In the genomic region with DNA sequence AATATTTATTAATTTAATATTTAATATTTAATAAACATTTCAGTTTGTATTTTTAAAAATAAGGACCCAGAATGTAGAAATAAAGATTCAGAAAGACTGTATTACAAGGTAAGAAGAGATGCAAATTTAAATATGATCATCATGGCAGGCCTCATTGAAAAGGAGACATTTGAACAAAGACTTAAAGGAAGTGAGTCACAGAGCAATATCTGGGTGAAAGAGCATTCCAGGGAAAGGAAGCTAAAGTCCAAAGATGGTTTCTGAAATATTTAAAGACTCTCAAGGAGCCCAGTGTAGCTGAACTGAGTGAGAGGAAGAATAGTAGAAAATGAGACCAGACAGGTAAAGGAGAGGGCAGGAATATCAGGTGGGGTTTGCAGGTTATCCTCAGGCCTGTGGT, we compare ENCODE assay signal across 16 cellular contexts. TPM values are rescaled to one million over a fixed set of nuclear protein-coding genes. Genes with fewer than 3 reads are reported as not detected.
A peak's percentile ranks its signal among the peaks of the same experiment; 100 is the strongest.
DNase-seq lines count a peak whose midpoint lies in the region; ATAC-seq and TF ChIP-seq lines count a peak whose summit lies in the region.
"Had no signal": no experiment of that assay in that cellular context is flagged by ENCODE, and none has a peak within 500 bp of the region (broad histone marks: within the 10 kb centered on the region; RNA-seq: fewer than 3 reads in every experiment).

No MANE protein-coding gene starts in this region.

- H3K27ac ChIP-seq in fibroblast of lung (ENCODE audit: insufficient read depth, low read length) (no peak overlapping the region), neural progenitor cell (no peak overlapping the region)
- H3K27ac ChIP-seq: WERI-Rb-1 had no signal

- H3K9me3 ChIP-seq in fibroblast of lung (ENCODE audit: control insufficient read depth, insufficient read depth, low read depth, low read length) (no peaks in the 10 kb centered on the region), neural progenitor cell (ENCODE audit: low read depth) (no peaks in the 10 kb centered on the region)

- DNase-seq in GM04503 (ENCODE audit: low read depth) (peak; percentile 29), fibroblast of lung (ENCODE audit: low read depth in 2 of 2) (peak; percentile 58 to 75), retinal pigment epithelial cell (ENCODE audit: low read depth) (peak; percentile 11), DMS153 treated with DMSO at 0.1 percent for 48 hours (lab: John Stamatoyannopoulos, UW; ENCODE audit: unreplicated experiment) (no peak), neural progenitor cell (ENCODE audit: low spot score) (no peak)
- DNase-seq: effector memory CD4-positive, alpha-beta T cell; NCI-H146; NCI-H82; WERI-Rb-1 had no signal

- H4K20me1 ChIP-seq in fibroblast of lung (ENCODE audit: control insufficient read depth, extremely low read depth, insufficient read depth, low read length), result no peaks in the 10 kb centered on the region
- H4K20me1 ChIP-seq in neural progenitor cell (ENCODE audit: low read depth), result no peaks in the 10 kb centered on the region

- H3K9ac ChIP-seq in fibroblast of lung (ENCODE audit: insufficient read depth, low read length) (no peak overlapping the region), neural progenitor cell (no peak overlapping the region)

- ATAC-seq in SK-N-SH treated with all-trans-retinoic acid at 6 μM for 48 hours, result peak; percentile 40; the same call in 2 of the 3 replicates
- ATAC-seq in GM19397 (IDR thresholded peaks at IDR 0.05; ENCODE audit: unreplicated experiment), result no peak
- ATAC-seq in HG02970 (IDR thresholded peaks at IDR 0.05; ENCODE audit: low FRiP score, unreplicated experiment), result no peak

- peaks cover 5% of the 10 kb centered on the region for H3K27me3 Mint-ChIP-seq in neural progenitor cell (ENCODE audit: insufficient read depth, low read depth)

- H3K4me3 Mint-ChIP-seq in neural progenitor cell, result no peak overlapping the region

- H3K36me3 ChIP-seq in fibroblast of lung (ENCODE audit: control insufficient read depth, insufficient read depth, low read length) (no peaks in the 10 kb centered on the region), neural progenitor cell (no peaks in the 10 kb centered on the region)
- H3K36me3 ChIP-seq: WERI-Rb-1 had no signal

- H3K4me1 ChIP-seq in fibroblast of lung (ENCODE audit: control insufficient read depth, extremely low read depth, insufficient read depth, low read length), result peaks cover 3% of the 10 kb centered on the region
- peaks cover 2% of the 10 kb centered on the region for H3K4me1 ChIP-seq in neural progenitor cell

- H3K4me2 ChIP-seq in fibroblast of lung (ENCODE audit: extremely low read depth, insufficient read depth, low read length), result no peak overlapping the region
- no peak overlapping the region for H3K4me2 ChIP-seq in neural progenitor cell

- peaks cover 2% of the 10 kb centered on the region for H3K4me1 Mint-ChIP-seq in neural progenitor cell

- H3K4me3 ChIP-seq in fibroblast of lung (replicated peaks in 1 of 4; ENCODE audit: control extremely low read depth in 1 of 4, insufficient read depth in 1 of 4, low read depth in 3 of 4, low read length in 4 of 4), result no peak overlapping the region
- no peak overlapping the region for H3K4me3 ChIP-seq in retinal pigment epithelial cell (ENCODE audit: low read length)
- H3K4me3 ChIP-seq in neural progenitor cell, result no peak overlapping the region

- no peaks in the 10 kb centered on the region for H3K36me3 Mint-ChIP-seq in neural progenitor cell

- H3K79me2 ChIP-seq in fibroblast of lung (ENCODE audit: control insufficient read depth, insufficient read depth, low read length) (no peaks in the 10 kb centered on the region), neural progenitor cell (ENCODE audit: low read depth) (no peaks in the 10 kb centered on the region)

- H3K9me3 Mint-ChIP-seq in neural progenitor cell, result no peaks in the 10 kb centered on the region

- H3K27me3 ChIP-seq in fibroblast of lung (ENCODE audit: control insufficient read depth, insufficient read depth, low read length) (no peaks in the 10 kb centered on the region), neural progenitor cell (no peaks in the 10 kb centered on the region)

- no peak for TF ChIP-seq CTCF in fibroblast of lung (conservative IDR thresholded peaks at IDR 0.05 in 1 of 2, IDR thresholded peaks at IDR 0.05 in 1 of 2; ENCODE audit: low read depth in 1 of 2, low read length in 2 of 2)
- no peak for TF ChIP-seq CTCF in retinal pigment epithelial cell (conservative IDR thresholded peaks at IDR 0.05; ENCODE audit: low read depth, low read length)
- no peak for TF ChIP-seq CTCF in neural progenitor cell (IDR thresholded peaks at IDR 0.05)

- no peak overlapping the region for H3K27ac Mint-ChIP-seq in neural progenitor cell

- peak overlapping the region; percentile 41 for H2AFZ ChIP-seq in fibroblast of lung (ENCODE audit: low read length)
- H2AFZ ChIP-seq in neural progenitor cell (replicated peaks), result no peak overlapping the region

- H3F3A ChIP-seq in neural progenitor cell (ENCODE audit: low read depth), result no peaks in the 10 kb centered on the region

TF ChIP-seq in SK-N-SH treated with all-trans-retinoic acid at 6 μM for 48 hours, 23 proteins besides CTCF, POLR2A, EP300 and RAD21 (continues in another document):
- TF ChIP-seq CSDC2 (CRISPR knock-in tag; IDR thresholded peaks at IDR 0.05) (no peak), ARNTL (CRISPR knock-in tag; IDR thresholded peaks at IDR 0.05; ENCODE audit: borderline replicate concordance, low read depth) (no peak), PPARA (CRISPR knock-in tag; IDR thresholded peaks at IDR 0.05; ENCODE audit: borderline replicate concordance) (no peak), OSR1 (CRISPR knock-in tag; IDR thresholded peaks at IDR 0.05) (no peak), ZFP3 (CRISPR knock-in tag; IDR thresholded peaks at IDR 0.05) (no peak), RARB (CRISPR knock-in tag; IDR thresholded peaks at IDR 0.05) (no peak), BACH2 (CRISPR knock-in tag; IDR thresholded peaks at IDR 0.05; ENCODE audit: borderline replicate concordance) (no peak), ZNF70 (CRISPR knock-in tag; IDR thresholded peaks at IDR 0.05) (no peak), ZNF8 (CRISPR knock-in tag; IDR thresholded peaks at IDR 0.05) (no peak), SNAI2 (CRISPR knock-in tag; IDR thresholded peaks at IDR 0.05) (no peak), GLIS3 (CRISPR knock-in tag; IDR thresholded peaks at IDR 0.05) (no peak)
- TF ChIP-seq, protein P1, sequence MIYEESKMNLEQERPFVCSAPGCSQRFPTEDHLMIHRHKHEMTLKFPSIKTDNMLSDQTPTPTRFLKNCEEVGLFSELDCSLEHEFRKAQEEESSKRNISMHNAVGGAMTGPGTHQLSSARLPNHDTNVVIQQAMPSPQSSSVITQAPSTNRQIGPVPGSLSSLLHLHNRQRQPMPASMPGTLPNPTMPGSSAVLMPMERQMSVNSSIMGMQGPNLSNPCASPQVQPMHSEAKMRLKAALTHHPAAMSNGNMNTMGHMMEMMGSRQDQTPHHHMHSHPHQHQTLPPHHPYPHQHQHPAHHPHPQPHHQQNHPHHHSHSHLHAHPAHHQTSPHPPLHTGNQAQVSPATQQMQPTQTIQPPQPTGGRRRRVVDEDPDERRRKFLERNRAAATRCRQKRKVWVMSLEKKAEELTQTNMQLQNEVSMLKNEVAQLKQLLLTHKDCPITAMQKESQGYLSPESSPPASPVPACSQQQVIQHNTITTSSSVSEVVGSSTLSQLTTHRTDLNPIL (CRISPR knock-in tag; IDR thresholded peaks at IDR 0.05; ENCODE audit: low read depth), result no peak
- TF ChIP-seq, protein P2, sequence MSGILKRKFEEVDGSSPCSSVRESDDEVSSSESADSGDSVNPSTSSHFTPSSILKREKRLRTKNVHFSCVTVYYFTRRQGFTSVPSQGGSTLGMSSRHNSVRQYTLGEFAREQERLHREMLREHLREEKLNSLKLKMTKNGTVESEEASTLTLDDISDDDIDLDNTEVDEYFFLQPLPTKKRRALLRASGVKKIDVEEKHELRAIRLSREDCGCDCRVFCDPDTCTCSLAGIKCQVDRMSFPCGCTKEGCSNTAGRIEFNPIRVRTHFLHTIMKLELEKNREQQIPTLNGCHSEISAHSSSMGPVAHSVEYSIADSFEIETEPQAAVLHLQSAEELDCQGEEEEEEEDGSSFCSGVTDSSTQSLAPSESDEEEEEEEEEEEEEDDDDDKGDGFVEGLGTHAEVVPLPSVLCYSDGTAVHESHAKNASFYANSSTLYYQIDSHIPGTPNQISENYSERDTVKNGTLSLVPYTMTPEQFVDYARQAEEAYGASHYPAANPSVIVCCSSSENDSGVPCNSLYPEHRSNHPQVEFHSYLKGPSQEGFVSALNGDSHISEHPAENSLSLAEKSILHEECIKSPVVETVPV (CRISPR knock-in tag; IDR thresholded peaks at IDR 0.05), result no peak

RNA-seq across cellular contexts. Expression of a gene that starts 5.9 kb away (rescaled TPM):
- total RNA-seq in fibroblast of lung, result not detected in 2 replicates
- not detected in 2 replicates for polyA plus RNA-seq in fibroblast of lung
- polyA plus RNA-seq in fibroblast of lung (2012), result not detected in 2 replicates
- polyA minus RNA-seq in fibroblast of lung (ENCODE audit: low replicate concordance), result not detected in 2 replicates
- total RNA-seq in neural progenitor cell (ENCODE audit: low replicate concordance), result not detected in 2 replicates
- total RNA-seq: mononuclear cell, SK-MEL-5, subcutaneous adipose tissue had no signal

RNA-seq across cellular contexts. Expression of a gene that starts 8.6 kb away (rescaled TPM):
- total RNA-seq in fibroblast of lung, result not detected in 2 replicates
- not detected in 2 replicates for polyA plus RNA-seq in fibroblast of lung
- not detected in 2 replicates for polyA plus RNA-seq in fibroblast of lung (2012)
- polyA minus RNA-seq in fibroblast of lung (ENCODE audit: low replicate concordance), result not detected in 2 replicates
- not detected in 2 replicates for total RNA-seq in neural progenitor cell (ENCODE audit: low replicate concordance)
- total RNA-seq: mononuclear cell, SK-MEL-5, subcutaneous adipose tissue had no signal
- polyA plus RNA-seq: adipose tissue had no signal

RNA-seq across cellular contexts. Expression of a gene that starts 24.5 kb away (rescaled TPM):
- not detected in 2 replicates for total RNA-seq in fibroblast of lung
- not detected in 2 replicates for polyA plus RNA-seq in fibroblast of lung
- polyA plus RNA-seq in fibroblast of lung (2012), result not detected in 2 replicates
- not detected in 2 replicates for polyA minus RNA-seq in fibroblast of lung (ENCODE audit: low replicate concordance)
- total RNA-seq in neural progenitor cell (ENCODE audit: low replicate concordance), result not detected in 2 replicates
- total RNA-seq: mononuclear cell, SK-MEL-5, subcutaneous adipose tissue had no signal
- polyA plus RNA-seq: adipose tissue had no signal

RNA-seq across cellular contexts. Expression of a gene that starts 43.4 kb away (rescaled TPM):
- total RNA-seq in fibroblast of lung, result not detected in 2 replicates
- polyA plus RNA-seq in fibroblast of lung, result not detected in 2 replicates
- not detected in 2 replicates for polyA plus RNA-seq in fibroblast of lung (2012)
- not detected in 2 replicates for polyA minus RNA-seq in fibroblast of lung (ENCODE audit: low replicate concordance)
- total RNA-seq in neural progenitor cell (ENCODE audit: low replicate concordance), result not detected in 2 replicates
- total RNA-seq: mononuclear cell, SK-MEL-5, subcutaneous adipose tissue had no signal
- polyA plus RNA-seq: adipose tissue had no signal

Comparison
In these comparisons a context has a peak if more than half of its experiments do, and no peak if none do; other contexts are left out.
1. DNase-seq: peak in GM04503 (single experiment), fibroblast of lung (2 of 2) and retinal pigment epithelial cell (single experiment); none in DMS153 treated with DMSO at 0.1 percent for 48 hours (single experiment) and neural progenitor cell (single experiment).